8 cellular contexts compared by ENCODE assay signal in genomic region chr4:42397256-42397634, GRCh38. TPM values are rescaled to one million over a fixed set of nuclear protein-coding genes. Genes with fewer than 3 reads are reported as not detected.
DNase-seq lines count a peak whose midpoint lies in the region; ATAC-seq and TF ChIP-seq lines count a peak whose summit lies in the region.

Gene SHISA3, plus strand, starts transcription at chr4:42397488. Its CDS starts 569 bp downstream, at chr4:42398057.

- POLR2A ChIA-PET in activated CD4-positive, alpha-beta T cell treated with anti-CD3 and anti-CD28 coated beads, Interleukin-2, amount 10 ng/mL, durations not matched to agents 7 days and 5 days (lab: Charles Lee) = no interaction called here

- no peak within 1 kb of the TSS for H3K27ac ChIP-seq in SK-N-MC
- no peak within 1 kb of the TSS for H3K27ac ChIP-seq in neural cell (ENCODE audit: low read length)

- H3K4me3 Mint-ChIP-seq in activated CD4-positive, alpha-beta T cell treated with anti-CD3 and anti-CD28 coated beads, Interleukin-2, amount 10 ng/mL, durations not matched to agents 7 days and 5 days = peak within 1 kb of the TSS; percentile 79

- TF ChIP-seq RAD21 in neural cell (conservative IDR thresholded peaks at IDR 0.05) = no peak

- peak within 1 kb of the TSS; percentile 84 for H3K4me3 ChIP-seq in SK-N-MC
- peak within 1 kb of the TSS; percentile 21 for H3K4me3 ChIP-seq in epithelial cell of esophagus (ENCODE audit: low read length)
- peak within 1 kb of the TSS; percentile 83 for H3K4me3 ChIP-seq in neural cell (ENCODE audit: low read length)

- H3K9me3 ChIP-seq in SK-N-MC (ENCODE audit: low read depth, low read length) (no peaks in the 10 kb centered on the region), neural cell (ENCODE audit: low read length) (no peaks in the 10 kb centered on the region)

- H3K27me3 Mint-ChIP-seq in activated CD4-positive, alpha-beta T cell treated with anti-CD3 and anti-CD28 coated beads, Interleukin-2, amount 10 ng/mL, durations not matched to agents 7 days and 5 days = peaks cover 68% of the 10 kb centered on the region

- CTCF ChIA-PET in activated CD4-positive, alpha-beta T cell treated with anti-CD3 and anti-CD28 coated beads, Interleukin-2, amount 10 ng/mL, durations not matched to agents 7 days and 5 days (lab: Charles Lee) = interaction anchor here (1.5 kb wide), 1 partner anchor 9 kb away, joined by 4 read pairs; no protein-coding TSS in a partner anchor

- H3F3A ChIP-seq in neural cell (ENCODE audit: insufficient read depth, low read length, poor library complexity, severe bottlenecking) = no peaks in the 10 kb centered on the region

- no peak for TF ChIP-seq EP300 in neural cell (conservative IDR thresholded peaks at IDR 0.05; ENCODE audit: poor library complexity, severe bottlenecking)

- H3K4me1 Mint-ChIP-seq in activated CD4-positive, alpha-beta T cell treated with anti-CD3 and anti-CD28 coated beads, Interleukin-2, amount 10 ng/mL, durations not matched to agents 7 days and 5 days = peaks cover 25% of the 10 kb centered on the region

- no peaks in the 10 kb centered on the region for H3K79me2 ChIP-seq in neural cell (replicated peaks; ENCODE audit: insufficient read depth, low read length)

- H4K20me1 ChIP-seq in neural cell (ENCODE audit: insufficient read depth) = no peaks in the 10 kb centered on the region

- H3K36me3 ChIP-seq in SK-N-MC (ENCODE audit: insufficient read depth, low read length) (no peaks in the 10 kb centered on the region), neural cell (ENCODE audit: insufficient read depth, low read length) (no peaks in the 10 kb centered on the region)

- peak; percentile 56 for ATAC-seq in HG02885 (IDR thresholded peaks at IDR 0.05; ENCODE audit: poor library complexity, unreplicated experiment)

- H3K36me3 Mint-ChIP-seq in activated CD4-positive, alpha-beta T cell treated with anti-CD3 and anti-CD28 coated beads, Interleukin-2, amount 10 ng/mL, durations not matched to agents 7 days and 5 days (ENCODE audit: low read depth) = no peaks in the 10 kb centered on the region

- H2AFZ ChIP-seq in neural cell (ENCODE audit: low read depth, low read length) = no peak within 1 kb of the TSS

- peak within 1 kb of the TSS; percentile 53 for H3K9ac ChIP-seq in SK-N-MC (ENCODE audit: insufficient read length)
- H3K9ac ChIP-seq in neural cell (ENCODE audit: low read length) = peak within 1 kb of the TSS; percentile 40

- TF ChIP-seq CTCF in epithelial cell of esophagus (IDR thresholded peaks at IDR 0.05; ENCODE audit: insufficient read depth, low read depth, low read length, missing control alignments) (no peak), neural cell (IDR thresholded peaks at IDR 0.05; ENCODE audit: poor library complexity, severe bottlenecking) (no peak)

- peaks cover 71% of the 10 kb centered on the region for H3K27me3 ChIP-seq in neural cell (ENCODE audit: insufficient read depth, low read depth, low read length)

- H3K27ac Mint-ChIP-seq in activated CD4-positive, alpha-beta T cell treated with anti-CD3 and anti-CD28 coated beads, Interleukin-2, amount 10 ng/mL, durations not matched to agents 7 days and 5 days = peak within 1 kb of the TSS; percentile 61

- DNase-seq in activated CD4-positive, alpha-beta T cell treated with anti-CD3 and anti-CD28 coated beads, Interleukin-2, amount 10 ng/mL, durations not matched to agents 7 days and 5 days = peak; percentile 38
- DNase-seq in activated CD4-positive, alpha-beta T cell treated with anti-CD3 and anti-CD28 coated beads for 1 hour = no peak
- no peak for DNase-seq in SK-N-MC (ENCODE audit: low read depth, low spot score)
- DNase-seq in epithelial cell of esophagus (ENCODE audit: low read depth) = peak; percentile 27
- no peak for DNase-seq in NCI-H2227 treated with DMSO at 0.1 percent for 48 hours (lab: John Stamatoyannopoulos, UW)
- DNase-seq in NCI-H1930 (lab: John Stamatoyannopoulos, UW) = no peak

- no peaks in the 10 kb centered on the region for H3K9me2 ChIP-seq in neural cell (ENCODE audit: insufficient read depth, low read length)

- no peaks in the 10 kb centered on the region for H3K9me3 Mint-ChIP-seq in activated CD4-positive, alpha-beta T cell treated with anti-CD3 and anti-CD28 coated beads, Interleukin-2, amount 10 ng/mL, durations not matched to agents 7 days and 5 days

- peak within 1 kb of the TSS; percentile 43 for H3K4me2 ChIP-seq in neural cell (ENCODE audit: low read length)

TF ChIP-seq in neural cell, 6 proteins besides CTCF, POLR2A, EP300 and RAD21:
- TF ChIP-seq EZH2 (IDR thresholded peaks at IDR 0.05; ENCODE audit: borderline replicate concordance, insufficient read depth, low read length, poor library complexity, severe bottlenecking) = peak; percentile 73
- TF ChIP-seq TAF1 (IDR thresholded peaks at IDR 0.05; ENCODE audit: low read depth) = no peak
TF ChIP-seq in neural cell: peak in this region for 1.

RNA-seq across cellular contexts. Expression of gene SHISA3, which starts in this region (rescaled TPM):
- under 1 TPM; 0.42 to 0.69 TPM for total RNA-seq in activated CD4-positive, alpha-beta T cell treated with anti-CD3 and anti-CD28 coated beads, Interleukin-2, amount 10 ng/mL, durations not matched to agents 7 days and 5 days
- polyA plus RNA-seq in neural cell = not detected in 2 replicates
- polyA minus RNA-seq in neural cell = not detected in 2 replicates

Comparison
In these comparisons a context has a peak if more than half of its experiments do, and no peak if none do; other contexts are left out.
1. Peak in DNase-seq in activated CD4-positive, alpha-beta T cell treated with anti-CD3 and anti-CD28 coated beads, Interleukin-2, amount 10 ng/mL, durations not matched to agents 7 days and 5 days; RNA of the gene not detected or under 1 TPM.
2. H3K4me3 ChIP-seq: peak in every context shown above with its lines; median percentile 84 in SK-N-MC; 83 in neural cell; 21 in epithelial cell of esophagus.